Comparison of ENCODE assay signal across 28 cellular contexts in genomic region chr4:11691236-11691635, GRCh38.
"Had no signal": no experiment of that assay in that cellular context is flagged by ENCODE, and none has a peak within 500 bp of the region (broad histone marks: within the 10 kb centered on the region; RNA-seq: fewer than 3 reads in every experiment).

No MANE protein-coding gene starts in this region.

- H3K4me1 ChIP-seq: esophagus squamous epithelium, gastroesophageal sphincter had no signal

- H3K4me3 ChIP-seq: coronary artery, esophagus squamous epithelium, gastroesophageal sphincter had no signal

- H3K27ac ChIP-seq: brain microvascular endothelial cell, coronary artery, epithelial cell of prostate, esophagus squamous epithelium, gastroesophageal sphincter, WERI-Rb-1 had no signal

- H3K36me3 ChIP-seq: brain microvascular endothelial cell, esophagus squamous epithelium, gastroesophageal sphincter, WERI-Rb-1 had no signal

- H3K27me3 ChIP-seq: brain microvascular endothelial cell, esophagus squamous epithelium, gastroesophageal sphincter had no signal

- DNase-seq: activated B cell treated with CpG ODN at 0.5 μM for 24 hours; activated CD4-positive, alpha-beta T cell treated with anti-CD3 and anti-CD28 coated beads for 48 hours; activated CD4-positive, alpha-beta T cell treated with anti-CD3 and anti-CD28 coated beads, Interleukin-2, amount 50 U/mL, for 1 hour; activated CD4-positive, alpha-beta T cell treated with anti-CD3 and anti-CD28 coated beads, Interleukin-2, amount 50 U/mL, for 48 hours; activated CD8-positive, alpha-beta memory T cell treated with anti-CD3 and anti-CD28 coated beads for 24 hours; activated CD8-positive, alpha-beta T cell treated with anti-CD3 and anti-CD28 coated beads for 36 hours; activated effector memory CD4-positive, alpha-beta T cell treated with Interleukin-2 at 50 U/mL for 16 hours; activated gamma-delta T cell treated with Interleukin-2 at 50 U/mL for 16 hours; activated naive CD4-positive, alpha-beta T cell treated with anti-CD3 and anti-CD28 coated beads, Interleukin-2, amount 50 U/mL, for 16 hours; activated naive CD4-positive, alpha-beta T cell treated with Interleukin-2 at 50 U/mL for 16 hours; activated T-cell treated with anti-CD3 and anti-CD28 coated beads, Interleukin-2, amount 50 U/mL, for 4 hours; amniotic stem cell; anterior cingulate cortex; brain microvascular endothelial cell; effector CD4-positive, alpha-beta T cell; effector memory CD8-positive, alpha-beta T cell; esophagus squamous epithelium; foreskin melanocyte; head of caudate nucleus; T-helper 1 cell; T-helper 17 cell; T1000; WERI-Rb-1 had no signal

- ATAC-seq: activated CD4-positive, CD25-positive, alpha-beta regulatory T cell treated with anti-CD3 and anti-CD28 coated beads, Interleukin-2, amount 50 U/mL, for 24 hours; activated CD8-positive, alpha-beta T cell treated with anti-CD3 and anti-CD28 coated beads for 36 hours; activated T-cell treated with anti-CD3 and anti-CD28 coated beads, Interleukin-2, amount 50 U/mL, for 4 hours; activated T-helper 17 cell treated with anti-CD3 and anti-CD28 coated beads, Interleukin-2, amount 50 U/mL, for 72 hours; effector memory CD8-positive, alpha-beta T cell; gastroesophageal sphincter; T-helper 17 cell had no signal
